1 cellular context compared by ENCODE assay signal in the genomic region with DNA sequence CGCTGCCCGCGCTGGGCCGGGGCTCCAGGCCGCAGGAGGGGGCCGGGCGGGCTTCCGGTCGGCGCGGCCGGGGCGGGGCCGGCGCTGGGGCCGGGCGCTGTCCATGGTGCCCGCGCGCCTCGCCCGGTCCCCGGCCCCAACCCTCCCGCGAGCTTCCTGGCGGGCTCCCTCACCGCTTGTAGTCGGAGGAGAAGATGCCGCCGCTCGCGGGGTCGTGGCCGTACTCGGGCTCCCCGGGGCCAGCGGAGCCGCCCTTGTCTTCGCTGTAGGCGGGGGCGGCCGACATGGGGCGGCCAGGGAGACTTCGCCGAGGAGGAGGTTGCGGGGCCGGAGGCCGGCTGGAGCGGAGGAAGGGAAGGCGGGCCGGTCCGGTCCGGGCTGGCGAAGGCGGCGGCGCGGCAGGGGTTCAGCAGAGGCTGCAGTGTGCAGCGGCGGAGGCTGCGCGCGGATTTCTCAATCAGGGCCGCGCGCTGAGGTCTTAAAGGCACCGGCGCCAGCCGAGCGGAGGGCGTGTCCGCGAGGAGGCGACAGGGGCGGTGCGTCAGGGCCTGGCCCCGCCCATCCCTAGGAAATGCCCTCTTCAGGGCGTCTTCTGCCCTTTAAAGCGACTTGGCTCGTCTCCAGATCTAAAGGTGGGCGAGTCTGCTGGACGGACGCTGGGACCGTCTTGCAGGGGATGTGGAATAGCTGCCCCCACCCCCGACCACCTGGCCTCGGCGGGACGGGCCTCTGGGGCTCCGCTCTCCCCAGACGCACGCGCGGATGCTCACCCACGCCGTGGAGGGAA.
A peak's percentile ranks its signal among the peaks of the same experiment; 100 is the strongest.
TF ChIP-seq lines count a peak whose summit lies in the region.

A gene with protein sequence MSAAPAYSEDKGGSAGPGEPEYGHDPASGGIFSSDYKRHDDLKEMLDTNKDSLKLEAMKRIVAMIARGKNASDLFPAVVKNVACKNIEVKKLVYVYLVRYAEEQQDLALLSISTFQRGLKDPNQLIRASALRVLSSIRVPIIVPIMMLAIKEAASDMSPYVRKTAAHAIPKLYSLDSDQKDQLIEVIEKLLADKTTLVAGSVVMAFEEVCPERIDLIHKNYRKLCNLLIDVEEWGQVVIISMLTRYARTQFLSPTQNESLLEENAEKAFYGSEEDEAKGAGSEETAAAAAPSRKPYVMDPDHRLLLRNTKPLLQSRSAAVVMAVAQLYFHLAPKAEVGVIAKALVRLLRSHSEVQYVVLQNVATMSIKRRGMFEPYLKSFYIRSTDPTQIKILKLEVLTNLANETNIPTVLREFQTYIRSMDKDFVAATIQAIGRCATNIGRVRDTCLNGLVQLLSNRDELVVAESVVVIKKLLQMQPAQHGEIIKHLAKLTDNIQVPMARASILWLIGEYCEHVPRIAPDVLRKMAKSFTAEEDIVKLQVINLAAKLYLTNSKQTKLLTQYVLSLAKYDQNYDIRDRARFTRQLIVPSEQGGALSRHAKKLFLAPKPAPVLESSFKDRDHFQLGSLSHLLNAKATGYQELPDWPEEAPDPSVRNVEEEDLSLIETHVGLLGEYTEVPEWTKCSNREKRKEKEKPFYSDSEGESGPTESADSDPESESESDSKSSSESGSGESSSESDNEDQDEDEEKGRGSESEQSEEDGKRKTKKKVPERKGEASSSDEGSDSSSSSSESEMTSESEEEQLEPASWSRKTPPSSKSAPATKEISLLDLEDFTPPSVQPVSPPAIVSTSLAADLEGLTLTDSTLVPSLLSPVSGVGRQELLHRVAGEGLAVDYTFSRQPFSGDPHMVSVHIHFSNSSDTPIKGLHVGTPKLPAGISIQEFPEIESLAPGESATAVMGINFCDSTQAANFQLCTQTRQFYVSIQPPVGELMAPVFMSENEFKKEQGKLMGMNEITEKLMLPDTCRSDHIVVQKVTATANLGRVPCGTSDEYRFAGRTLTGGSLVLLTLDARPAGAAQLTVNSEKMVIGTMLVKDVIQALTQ (minus strand): TSS at position 455 of the 787 bp plus-strand sequence. CDS start 169 bp downstream, at position 286.

TF ChIP-seq in HepG2, 621 proteins besides CTCF, POLR2A, EP300 and RAD21 (continued from another document and continues in another):
- TF ChIP-seq JDP2 (CRISPR knock-in tag; IDR thresholded peaks at IDR 0.05; ENCODE audit: borderline replicate concordance) (peak; percentile 55; the same call in 1 of the 2 replicates), ZNF572 (CRISPR knock-in tag; IDR thresholded peaks at IDR 0.05) (no peak), FLYWCH1 (CRISPR knock-in tag; IDR thresholded peaks at IDR 0.05) (0 out of 2 replicates have a peak, but pooled peaks have one; percentile 89), NR1H2 (CRISPR knock-in tag; IDR thresholded peaks at IDR 0.05; ENCODE audit: borderline replicate concordance, low read depth) (no peak), ZNF883 (CRISPR knock-in tag; IDR thresholded peaks at IDR 0.05; ENCODE audit: not compliant biosample characterization) (no peak), YEATS4 (CRISPR knock-in tag; IDR thresholded peaks at IDR 0.05; ENCODE audit: borderline replicate concordance) (0 out of 2 replicates have a peak, but pooled peaks have one; percentile 47), PPARG (CRISPR knock-in tag; conservative IDR thresholded peaks at IDR 0.05) (no peak), XBP1 (CRISPR knock-in tag; IDR thresholded peaks at IDR 0.05) (no peak), ZNF563 (CRISPR knock-in tag; IDR thresholded peaks at IDR 0.05) (peak; percentile 90), ZNF614 (CRISPR knock-in tag; IDR thresholded peaks at IDR 0.05; ENCODE audit: borderline replicate concordance) (no peak), ZNF367 (CRISPR knock-in tag; IDR thresholded peaks at IDR 0.05; ENCODE audit: borderline replicate concordance) (no peak; the same call in 1 of the 2 replicates), ZFP36L1 (CRISPR knock-in tag; IDR thresholded peaks at IDR 0.05) (0 out of 2 replicates have a peak, but pooled peaks have one; percentile 31), KDM5B (CRISPR knock-in tag; IDR thresholded peaks at IDR 0.05; ENCODE audit: borderline replicate concordance) (peak; percentile 57; the same call in 1 of the 2 replicates), ZNF598 (CRISPR knock-in tag; IDR thresholded peaks at IDR 0.05; ENCODE audit: borderline replicate concordance) (no peak), ZBTB42 (CRISPR knock-in tag; IDR thresholded peaks at IDR 0.05) (no peak), THYN1 (CRISPR knock-in tag; IDR thresholded peaks at IDR 0.05; ENCODE audit: borderline replicate concordance, low read depth) (no peak), CBFB (CRISPR knock-in tag; IDR thresholded peaks at IDR 0.05) (no peak), ZSCAN22 (CRISPR knock-in tag; IDR thresholded peaks at IDR 0.05) (no peak), NFE2 (CRISPR knock-in tag; IDR thresholded peaks at IDR 0.05) (no peak), NBN (conservative IDR thresholded peaks at IDR 0.05) (no peak), ZNF230 (CRISPR knock-in tag; IDR thresholded peaks at IDR 0.05) (peak; percentile 76; the same call in 1 of the 2 replicates), TEAD2 (CRISPR knock-in tag; IDR thresholded peaks at IDR 0.05) (no peak), ZNF761 (CRISPR knock-in tag; conservative IDR thresholded peaks at IDR 0.05) (peak; percentile 78; the same call in 1 of the 2 replicates), CHD2 (IDR thresholded peaks at IDR 0.05; ENCODE audit: low read depth, low read length) (no peak), ZNF12 (CRISPR knock-in tag; IDR thresholded peaks at IDR 0.05) (peak; percentile 18; the same call in 1 of the 2 replicates), NFYC (CRISPR knock-in tag; IDR thresholded peaks at IDR 0.05) (no peak), ZNF556 (CRISPR knock-in tag; IDR thresholded peaks at IDR 0.05; ENCODE audit: borderline replicate concordance) (no peak), ETV5 (CRISPR knock-in tag; IDR thresholded peaks at IDR 0.05; ENCODE audit: borderline replicate concordance) (no peak), TAF1 (CRISPR knock-in tag; IDR thresholded peaks at IDR 0.05) (no peak), EED (CRISPR knock-in tag; IDR thresholded peaks at IDR 0.05) (no peak), MEIS2 (CRISPR knock-in tag; IDR thresholded peaks at IDR 0.05) (peak; percentile 91), RFX3 (CRISPR knock-in tag; IDR thresholded peaks at IDR 0.05) (no peak), MXD4 (CRISPR knock-in tag; IDR thresholded peaks at IDR 0.05) (peak; percentile 50; the same call in 1 of the 2 replicates), SP140L (CRISPR knock-in tag; IDR thresholded peaks at IDR 0.05; ENCODE audit: borderline replicate concordance) (no peak), ZNF737 (CRISPR knock-in tag; IDR thresholded peaks at IDR 0.05; ENCODE audit: borderline replicate concordance) (no peak), ZNF446 (CRISPR knock-in tag; IDR thresholded peaks at IDR 0.05) (no peak), SP5 (CRISPR knock-in tag; IDR thresholded peaks at IDR 0.05; ENCODE audit: borderline replicate concordance, low read depth) (no peak), TEAD3 (CRISPR knock-in tag; optimal IDR thresholded peaks at IDR 0.05; ENCODE audit: borderline replicate concordance) (no peak), JUN (CRISPR knock-in tag; IDR thresholded peaks at IDR 0.05) (no peak), MED8 (CRISPR knock-in tag; IDR thresholded peaks at IDR 0.05; ENCODE audit: insufficient replicate concordance) (no peak)
- TF ChIP-seq, protein P1, sequence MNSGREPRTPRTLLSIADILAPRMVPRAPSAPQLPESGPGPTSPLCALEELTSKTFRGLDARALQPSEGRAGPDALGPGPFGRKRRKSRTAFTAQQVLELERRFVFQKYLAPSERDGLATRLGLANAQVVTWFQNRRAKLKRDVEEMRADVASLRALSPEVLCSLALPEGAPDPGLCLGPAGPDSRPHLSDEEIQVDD (CRISPR knock-in tag; IDR thresholded peaks at IDR 0.05; ENCODE audit: borderline replicate concordance): no peak; the same call in 1 of the 2 replicates
- TF ChIP-seq, protein P2, sequence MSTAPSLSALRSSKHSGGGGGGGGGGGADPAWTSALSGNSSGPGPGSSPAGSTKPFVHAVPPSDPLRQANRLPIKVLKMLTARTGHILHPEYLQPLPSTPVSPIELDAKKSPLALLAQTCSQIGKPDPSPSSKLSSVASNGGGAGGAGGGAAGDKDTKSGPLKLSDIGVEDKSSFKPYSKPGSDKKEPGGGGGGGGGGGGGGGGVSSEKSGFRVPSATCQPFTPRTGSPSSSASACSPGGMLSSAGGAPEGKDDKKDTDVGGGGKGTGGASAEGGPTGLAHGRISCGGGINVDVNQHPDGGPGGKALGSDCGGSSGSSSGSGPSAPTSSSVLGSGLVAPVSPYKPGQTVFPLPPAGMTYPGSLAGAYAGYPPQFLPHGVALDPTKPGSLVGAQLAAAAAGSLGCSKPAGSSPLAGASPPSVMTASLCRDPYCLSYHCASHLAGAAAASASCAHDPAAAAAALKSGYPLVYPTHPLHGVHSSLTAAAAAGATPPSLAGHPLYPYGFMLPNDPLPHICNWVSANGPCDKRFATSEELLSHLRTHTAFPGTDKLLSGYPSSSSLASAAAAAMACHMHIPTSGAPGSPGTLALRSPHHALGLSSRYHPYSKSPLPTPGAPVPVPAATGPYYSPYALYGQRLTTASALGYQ (CRISPR knock-in tag; IDR thresholded peaks at IDR 0.05): no peak
- TF ChIP-seq, protein P3, sequence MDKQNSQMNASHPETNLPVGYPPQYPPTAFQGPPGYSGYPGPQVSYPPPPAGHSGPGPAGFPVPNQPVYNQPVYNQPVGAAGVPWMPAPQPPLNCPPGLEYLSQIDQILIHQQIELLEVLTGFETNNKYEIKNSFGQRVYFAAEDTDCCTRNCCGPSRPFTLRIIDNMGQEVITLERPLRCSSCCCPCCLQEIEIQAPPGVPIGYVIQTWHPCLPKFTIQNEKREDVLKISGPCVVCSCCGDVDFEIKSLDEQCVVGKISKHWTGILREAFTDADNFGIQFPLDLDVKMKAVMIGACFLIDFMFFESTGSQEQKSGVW (CRISPR knock-in tag; IDR thresholded peaks at IDR 0.05; ENCODE audit: borderline replicate concordance): no peak
- TF ChIP-seq, protein P4, sequence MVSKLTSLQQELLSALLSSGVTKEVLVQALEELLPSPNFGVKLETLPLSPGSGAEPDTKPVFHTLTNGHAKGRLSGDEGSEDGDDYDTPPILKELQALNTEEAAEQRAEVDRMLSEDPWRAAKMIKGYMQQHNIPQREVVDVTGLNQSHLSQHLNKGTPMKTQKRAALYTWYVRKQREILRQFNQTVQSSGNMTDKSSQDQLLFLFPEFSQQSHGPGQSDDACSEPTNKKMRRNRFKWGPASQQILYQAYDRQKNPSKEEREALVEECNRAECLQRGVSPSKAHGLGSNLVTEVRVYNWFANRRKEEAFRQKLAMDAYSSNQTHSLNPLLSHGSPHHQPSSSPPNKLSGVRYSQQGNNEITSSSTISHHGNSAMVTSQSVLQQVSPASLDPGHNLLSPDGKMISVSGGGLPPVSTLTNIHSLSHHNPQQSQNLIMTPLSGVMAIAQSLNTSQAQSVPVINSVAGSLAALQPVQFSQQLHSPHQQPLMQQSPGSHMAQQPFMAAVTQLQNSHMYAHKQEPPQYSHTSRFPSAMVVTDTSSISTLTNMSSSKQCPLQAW (CRISPR knock-in tag; IDR thresholded peaks at IDR 0.05): no peak
- TF ChIP-seq, protein P5, sequence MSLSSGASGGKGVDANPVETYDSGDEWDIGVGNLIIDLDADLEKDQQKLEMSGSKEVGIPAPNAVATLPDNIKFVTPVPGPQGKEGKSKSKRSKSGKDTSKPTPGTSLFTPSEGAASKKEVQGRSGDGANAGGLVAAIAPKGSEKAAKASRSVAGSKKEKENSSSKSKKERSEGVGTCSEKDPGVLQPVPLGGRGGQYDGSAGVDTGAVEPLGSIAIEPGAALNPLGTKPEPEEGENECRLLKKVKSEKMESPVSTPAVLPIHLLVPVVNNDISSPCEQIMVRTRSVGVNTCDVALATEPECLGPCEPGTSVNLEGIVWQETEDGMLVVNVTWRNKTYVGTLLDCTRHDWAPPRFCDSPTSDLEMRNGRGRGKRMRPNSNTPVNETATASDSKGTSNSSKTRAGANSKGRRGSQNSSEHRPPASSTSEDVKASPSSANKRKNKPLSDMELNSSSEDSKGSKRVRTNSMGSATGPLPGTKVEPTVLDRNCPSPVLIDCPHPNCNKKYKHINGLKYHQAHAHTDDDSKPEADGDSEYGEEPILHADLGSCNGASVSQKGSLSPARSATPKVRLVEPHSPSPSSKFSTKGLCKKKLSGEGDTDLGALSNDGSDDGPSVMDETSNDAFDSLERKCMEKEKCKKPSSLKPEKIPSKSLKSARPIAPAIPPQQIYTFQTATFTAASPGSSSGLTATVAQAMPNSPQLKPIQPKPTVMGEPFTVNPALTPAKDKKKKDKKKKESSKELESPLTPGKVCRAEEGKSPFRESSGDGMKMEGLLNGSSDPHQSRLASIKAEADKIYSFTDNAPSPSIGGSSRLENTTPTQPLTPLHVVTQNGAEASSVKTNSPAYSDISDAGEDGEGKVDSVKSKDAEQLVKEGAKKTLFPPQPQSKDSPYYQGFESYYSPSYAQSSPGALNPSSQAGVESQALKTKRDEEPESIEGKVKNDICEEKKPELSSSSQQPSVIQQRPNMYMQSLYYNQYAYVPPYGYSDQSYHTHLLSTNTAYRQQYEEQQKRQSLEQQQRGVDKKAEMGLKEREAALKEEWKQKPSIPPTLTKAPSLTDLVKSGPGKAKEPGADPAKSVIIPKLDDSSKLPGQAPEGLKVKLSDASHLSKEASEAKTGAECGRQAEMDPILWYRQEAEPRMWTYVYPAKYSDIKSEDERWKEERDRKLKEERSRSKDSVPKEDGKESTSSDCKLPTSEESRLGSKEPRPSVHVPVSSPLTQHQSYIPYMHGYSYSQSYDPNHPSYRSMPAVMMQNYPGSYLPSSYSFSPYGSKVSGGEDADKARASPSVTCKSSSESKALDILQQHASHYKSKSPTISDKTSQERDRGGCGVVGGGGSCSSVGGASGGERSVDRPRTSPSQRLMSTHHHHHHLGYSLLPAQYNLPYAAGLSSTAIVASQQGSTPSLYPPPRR (CRISPR knock-in tag; IDR thresholded peaks at IDR 0.05; ENCODE audit: borderline replicate concordance): no peak
- TF ChIP-seq, protein P6, sequence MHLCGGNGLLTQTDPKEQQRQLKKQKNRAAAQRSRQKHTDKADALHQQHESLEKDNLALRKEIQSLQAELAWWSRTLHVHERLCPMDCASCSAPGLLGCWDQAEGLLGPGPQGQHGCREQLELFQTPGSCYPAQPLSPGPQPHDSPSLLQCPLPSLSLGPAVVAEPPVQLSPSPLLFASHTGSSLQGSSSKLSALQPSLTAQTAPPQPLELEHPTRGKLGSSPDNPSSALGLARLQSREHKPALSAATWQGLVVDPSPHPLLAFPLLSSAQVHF (CRISPR knock-in tag; IDR thresholded peaks at IDR 0.05): no peak
- TF ChIP-seq, protein P7, sequence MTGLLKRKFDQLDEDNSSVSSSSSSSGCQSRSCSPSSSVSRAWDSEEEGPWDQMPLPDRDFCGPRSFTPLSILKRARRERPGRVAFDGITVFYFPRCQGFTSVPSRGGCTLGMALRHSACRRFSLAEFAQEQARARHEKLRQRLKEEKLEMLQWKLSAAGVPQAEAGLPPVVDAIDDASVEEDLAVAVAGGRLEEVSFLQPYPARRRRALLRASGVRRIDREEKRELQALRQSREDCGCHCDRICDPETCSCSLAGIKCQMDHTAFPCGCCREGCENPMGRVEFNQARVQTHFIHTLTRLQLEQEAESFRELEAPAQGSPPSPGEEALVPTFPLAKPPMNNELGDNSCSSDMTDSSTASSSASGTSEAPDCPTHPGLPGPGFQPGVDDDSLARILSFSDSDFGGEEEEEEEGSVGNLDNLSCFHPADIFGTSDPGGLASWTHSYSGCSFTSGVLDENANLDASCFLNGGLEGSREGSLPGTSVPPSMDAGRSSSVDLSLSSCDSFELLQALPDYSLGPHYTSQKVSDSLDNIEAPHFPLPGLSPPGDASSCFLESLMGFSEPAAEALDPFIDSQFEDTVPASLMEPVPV (CRISPR knock-in tag; IDR thresholded peaks at IDR 0.05): peak; percentile 47; the same call in 1 of the 2 replicates
- TF ChIP-seq, protein P8, sequence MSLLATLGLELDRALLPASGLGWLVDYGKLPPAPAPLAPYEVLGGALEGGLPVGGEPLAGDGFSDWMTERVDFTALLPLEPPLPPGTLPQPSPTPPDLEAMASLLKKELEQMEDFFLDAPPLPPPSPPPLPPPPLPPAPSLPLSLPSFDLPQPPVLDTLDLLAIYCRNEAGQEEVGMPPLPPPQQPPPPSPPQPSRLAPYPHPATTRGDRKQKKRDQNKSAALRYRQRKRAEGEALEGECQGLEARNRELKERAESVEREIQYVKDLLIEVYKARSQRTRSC (CRISPR knock-in tag; IDR thresholded peaks at IDR 0.05; ENCODE audit: low read depth): no peak
